In genomic region chr21:42314616-42315295, GRCh38 we compare ENCODE assay signal across 2 cellular contexts.
TF ChIP-seq lines count a peak whose summit lies in the region.

No MANE protein-coding gene starts in this region.

TF ChIP-seq in IMR-90, 13 proteins besides CTCF, POLR2A, EP300 and RAD21:
- TF ChIP-seq BHLHE40 (IDR thresholded peaks at IDR 0.05; ENCODE audit: low read depth, low read length), result no peak
- TF ChIP-seq RFX5 (IDR thresholded peaks at IDR 0.05; ENCODE audit: low read depth, low read length), result no peak

TF ChIP-seq in H1, 55 proteins besides CTCF, POLR2A, EP300 and RAD21:
- TF ChIP-seq ATF3 (IDR thresholded peaks at IDR 0.05; ENCODE audit: insufficient read depth, low read depth, low read length) (no peak), SIRT6 (IDR thresholded peaks at IDR 0.05; ENCODE audit: low read length) (no peak), POLR2AphosphoS5 (IDR thresholded peaks at IDR 0.05; ENCODE audit: low read depth, low read length) (no peak), NANOG (IDR thresholded peaks at IDR 0.05; ENCODE audit: insufficient read depth, low read depth, low read length, poor library complexity, severe bottlenecking) (no peak), YY1 (IDR thresholded peaks at IDR 0.05; ENCODE audit: low read depth, low read length) (no peak), POU5F1 (IDR thresholded peaks at IDR 0.05; ENCODE audit: low read depth, low read length) (no peak), CEBPB (IDR thresholded peaks at IDR 0.05; ENCODE audit: low read depth, low read length) (no peak), CREB1 (IDR thresholded peaks at IDR 0.05) (no peak), HDAC2 (IDR thresholded peaks at IDR 0.05; ENCODE audit: borderline replicate concordance in 1 of 2, low read depth in 2 of 2, low read length in 2 of 2) (no peak), ASH2L (IDR thresholded peaks at IDR 0.05; ENCODE audit: low read length) (no peak), TAF1 (IDR thresholded peaks at IDR 0.05; ENCODE audit: low read depth, low read length) (no peak), KDM5A (IDR thresholded peaks at IDR 0.05; ENCODE audit: low read length) (no peak), TBP (IDR thresholded peaks at IDR 0.05; ENCODE audit: low read depth, low read length) (no peak), CBX5 (IDR thresholded peaks at IDR 0.05; ENCODE audit: low read depth, low read length) (no peak)
TF ChIP-seq in H1: peak in this region for 0.
